ENCODE assay signal across 8 cellular contexts in the genomic region with DNA sequence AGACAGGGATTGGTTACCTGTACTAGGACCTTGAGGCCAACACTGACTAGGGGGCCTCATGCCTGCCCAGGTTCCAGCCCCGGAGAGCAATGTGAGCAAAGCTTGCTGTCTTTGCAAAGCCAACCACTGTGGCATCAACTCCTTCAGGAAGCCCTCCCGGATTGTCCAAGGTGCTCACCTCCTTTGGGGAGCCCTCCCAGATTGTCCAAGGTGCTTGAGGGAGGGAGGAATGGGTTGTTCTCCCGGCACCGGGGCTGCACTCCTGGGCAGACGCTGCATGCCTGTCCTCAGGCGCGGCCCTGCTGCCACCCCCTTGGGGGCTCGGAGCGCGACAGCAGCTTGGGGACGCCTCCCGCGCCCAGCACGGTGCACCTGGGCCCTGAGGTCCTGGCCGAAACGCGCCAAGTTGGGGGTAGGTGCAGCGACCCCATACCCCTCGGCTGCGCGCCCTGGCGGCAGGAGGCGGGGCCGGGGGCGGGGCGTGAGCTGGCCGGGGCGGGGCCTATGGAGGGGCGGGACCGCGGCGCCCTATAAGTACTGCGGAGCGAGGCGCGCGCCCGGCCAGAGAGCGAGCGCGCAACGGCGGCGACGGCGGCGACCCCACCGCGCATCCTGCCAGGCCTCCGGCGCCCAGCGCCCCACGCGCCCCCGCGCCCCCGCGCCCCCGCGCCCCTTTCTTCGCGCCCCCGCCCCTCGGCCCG. TPM values are rescaled to one million over a fixed set of nuclear protein-coding genes. Genes with fewer than 3 reads are reported as not detected.
DNase-seq lines count a peak whose midpoint lies in the region; ATAC-seq and TF ChIP-seq lines count a peak whose summit lies in the region.

A gene with protein sequence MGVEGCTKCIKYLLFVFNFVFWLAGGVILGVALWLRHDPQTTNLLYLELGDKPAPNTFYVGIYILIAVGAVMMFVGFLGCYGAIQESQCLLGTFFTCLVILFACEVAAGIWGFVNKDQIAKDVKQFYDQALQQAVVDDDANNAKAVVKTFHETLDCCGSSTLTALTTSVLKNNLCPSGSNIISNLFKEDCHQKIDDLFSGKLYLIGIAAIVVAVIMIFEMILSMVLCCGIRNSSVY (plus strand): TSS at position 560 of the 701 bp plus-strand sequence. CDS start 240 bp downstream, outside the sequence.

- H3K27ac Mint-ChIP-seq in central memory CD8-positive, alpha-beta T cell (ENCODE audit: low read depth), result peak within 1 kb of the TSS; percentile 84

- H3K4me3 ChIP-seq in kidney epithelial cell (ENCODE audit: low read depth, low read length), result peak within 1 kb of the TSS; percentile 92

- peak within 1 kb of the TSS; percentile 87 for H3K4me3 Mint-ChIP-seq in central memory CD8-positive, alpha-beta T cell

- H3K36me3 Mint-ChIP-seq in central memory CD8-positive, alpha-beta T cell (ENCODE audit: insufficient read depth), result peaks cover 19% of the 10 kb centered on the region

- no peaks in the 10 kb centered on the region for H3K9me3 Mint-ChIP-seq in central memory CD8-positive, alpha-beta T cell

- ATAC-seq in HG03521 (IDR thresholded peaks at IDR 0.05; ENCODE audit: unreplicated experiment) (peak; percentile 46), GM21526 (IDR thresholded peaks at IDR 0.05; ENCODE audit: low FRiP score, unreplicated experiment) (no peak)
- peak; percentile 66 for ATAC-seq in central memory CD8-positive, alpha-beta T cell (replicated peaks; ENCODE audit: extremely low read depth, poor library complexity, severe bottlenecking)

- DNase-seq in NK-92 treated with Interleukin-12 subunit alpha and Interleukin-12 subunit beta, amount 100 ng/mL, for 24 hours (lab: John Stamatoyannopoulos, UW), result peak; percentile 35
- no peak for DNase-seq in NK-92 (lab: John Stamatoyannopoulos, UW; ENCODE audit: unreplicated experiment)
- peak; percentile 30 for DNase-seq in activated CD4-positive, CD25-positive, alpha-beta regulatory T cell treated with anti-CD3 and anti-CD28 coated beads, Interleukin-2, amount 50 U/mL, for 16 hours (ENCODE audit: low read depth, low spot score)
- no peak for DNase-seq in central memory CD8-positive, alpha-beta T cell (ENCODE audit: low spot score in 2 of 2)
- DNase-seq in kidney epithelial cell (ENCODE audit: low read depth), result no peak
- peak in 3 of 4 experiments; percentile 46 to 57 (median 52) for DNase-seq in stimulated activated CD4-positive, alpha-beta T cell treated with anti-CD3 and anti-CD28 coated beads, Interleukin-1b, Interleukin-23, amount 100 ng/mL, for 24 hours (ENCODE audit: low read depth in 4 of 4, low spot score in 1 of 4)

- peaks cover 33% of the 10 kb centered on the region for H3K4me1 Mint-ChIP-seq in central memory CD8-positive, alpha-beta T cell

- H3K27me3 Mint-ChIP-seq in central memory CD8-positive, alpha-beta T cell, result no peaks in the 10 kb centered on the region

- H3K27me3 ChIP-seq in kidney epithelial cell (ENCODE audit: control insufficient read depth, insufficient read depth, low read length), result no peaks in the 10 kb centered on the region

- no peak for TF ChIP-seq CTCF in kidney epithelial cell (IDR thresholded peaks at IDR 0.05; ENCODE audit: insufficient read depth, low read length, poor library complexity, severe bottlenecking)

- H3K36me3 ChIP-seq in kidney epithelial cell (ENCODE audit: control insufficient read depth, insufficient read depth, low read length), result no peaks in the 10 kb centered on the region

RNA-seq across cellular contexts. Expression of the gene that starts here (rescaled TPM):
- total RNA-seq in kidney epithelial cell, result 216 and 263 TPM in 2 replicates

Comparison
In these comparisons a context has a peak if more than half of its experiments do, and no peak if none do; other contexts are left out.
1. DNase-seq: peak in NK-92 treated with Interleukin-12 subunit alpha and Interleukin-12 subunit beta, amount 100 ng/mL, for 24 hours (single experiment), activated CD4-positive, CD25-positive, alpha-beta regulatory T cell treated with anti-CD3 and anti-CD28 coated beads, Interleukin-2, amount 50 U/mL, for 16 hours (single experiment) and stimulated activated CD4-positive, alpha-beta T cell treated with anti-CD3 and anti-CD28 coated beads, Interleukin-1b, Interleukin-23, amount 100 ng/mL, for 24 hours (3 of 4); none in NK-92 (single experiment), central memory CD8-positive, alpha-beta T cell (0 of 2) and kidney epithelial cell (single experiment).